In genomic region chr9:34403554-34404380, GRCh38 we compare ENCODE assay signal across 8 cellular contexts. TPM values are rescaled to one million over a fixed set of nuclear protein-coding genes. Genes with fewer than 3 reads are reported as not detected.
A peak's percentile ranks its signal among the peaks of the same experiment; 100 is the strongest.
DNase-seq lines count a peak whose midpoint lies in the region; ATAC-seq and TF ChIP-seq lines count a peak whose summit lies in the region.

No MANE protein-coding gene starts in this region.

- TF ChIP-seq CTCF in AG04450 (IDR thresholded peaks at IDR 0.05; ENCODE audit: low read depth, low read length) (peak; percentile 99), GM13976 (IDR thresholded peaks at IDR 0.05; ENCODE audit: borderline replicate concordance, control extremely low read depth, extremely low read depth, insufficient read depth, missing control alignments) (peak; percentile 94), lung (IDR thresholded peaks at IDR 0.05; ENCODE audit: control extremely low read depth, extremely low read depth) (peak; percentile 94)

- in situ Hi-C loops in GM13976 (cut with MboI; ENCODE audit: low sequenced_read_pairs, unreplicated experiment) = loop anchor here (10.0 kb wide), 1 partner anchor 201 kb away; no protein-coding TSS in a partner anchor

- H3K36me3 Mint-ChIP-seq in activated CD4-positive, alpha-beta T cell treated with anti-CD3 and anti-CD28 coated beads, Interleukin-2, amount 10 ng/mL, durations not matched to agents 24 days and 14 days (ENCODE audit: low read depth) = no peaks in the 10 kb centered on the region

- H3K36me3 ChIP-seq in effector memory CD4-positive, alpha-beta T cell (ENCODE audit: control insufficient read depth, insufficient read depth, low read length) = peaks cover 10% of the 10 kb centered on the region
- peaks cover 7 to 45% of the 10 kb centered on the region in 2 donors for H3K36me3 ChIP-seq in lung (ENCODE audit: control insufficient read depth in 2 of 2, insufficient read depth in 2 of 2, low read length in 2 of 2)

- intact Hi-C loops in activated CD4-positive, alpha-beta T cell treated with anti-CD3 and anti-CD28 coated beads, Interleukin-2, amount 10 ng/mL, durations not matched to agents 24 days and 14 days (cut with micrococcal nuclease) = loop anchor here (1.0 to 5.0 kb wide), 2 partner anchors 97 to 189 kb away; no protein-coding TSS in a partner anchor

- no peaks in the 10 kb centered on the region for H3K9me3 Mint-ChIP-seq in activated CD4-positive, alpha-beta T cell treated with anti-CD3 and anti-CD28 coated beads, Interleukin-2, amount 10 ng/mL, durations not matched to agents 24 days and 14 days

- CTCF ChIA-PET in AG04450 (lab: Charles Lee) = interaction anchor here (0.5 to 4.4 kb wide), 72 partner anchors 9 to 478 kb away, joined by 3 to 139 read pairs (median 7); partner anchors contain the start of genes ARID3C, CNTFR, DNAI1 and ENHO

- no peaks in the 10 kb centered on the region for H3K4me1 Mint-ChIP-seq in activated CD4-positive, alpha-beta T cell treated with anti-CD3 and anti-CD28 coated beads, Interleukin-2, amount 10 ng/mL, durations not matched to agents 24 days and 14 days

- no peak for ATAC-seq in lung (ENCODE audit: insufficient read depth, low FRiP score)
- ATAC-seq in GM18867 (IDR thresholded peaks at IDR 0.05; ENCODE audit: unreplicated experiment) = no peak

- H3K4me3 ChIP-seq in AG04450 (ENCODE audit: low read depth, low read length) (no peak overlapping the region), lung (no peak overlapping the region)
- no peak overlapping the region for H3K4me3 ChIP-seq in effector memory CD4-positive, alpha-beta T cell (ENCODE audit: insufficient read depth, low read depth, low read length, poor library complexity, severe bottlenecking)

- no peaks in the 10 kb centered on the region for H3K4me1 ChIP-seq in effector memory CD4-positive, alpha-beta T cell (ENCODE audit: control insufficient read depth, insufficient read depth, low read length, poor library complexity, severe bottlenecking)
- H3K4me1 ChIP-seq in lung (ENCODE audit: control insufficient read depth in 2 of 2, insufficient read depth in 2 of 2, low read length in 2 of 2) = no peaks in the 10 kb centered on the region

- DNase-seq in AG04450 (ENCODE audit: low read depth, low spot score) (peak; percentile 24), GM13976 (ENCODE audit: low spot score) (peak; percentile 59), NCI-H2196 treated with DMSO at 0.1 percent for 48 hours (lab: John Stamatoyannopoulos, UW; ENCODE audit: unreplicated experiment) (peak; percentile 60), lung (ENCODE audit: low spot score) (peak; percentile 75)
- peak; percentile 86 for DNase-seq in activated CD4-positive, alpha-beta T cell treated with anti-CD3 and anti-CD28 coated beads, Interleukin-2, amount 10 ng/mL, durations not matched to agents 24 days and 14 days
- peak; percentile 17 to 51 (median 19) for DNase-seq in effector memory CD4-positive, alpha-beta T cell
- peak in 5 of 6 experiments; percentile 12 to 56 (median 38) for DNase-seq in stimulated activated naive CD4-positive, alpha-beta T cell (lab: John Stamatoyannopoulos, UW)

- H3K9me3 ChIP-seq in AG04450 (ENCODE audit: control insufficient read depth, insufficient read depth, low read length) (no peaks in the 10 kb centered on the region), lung (ENCODE audit: control insufficient read depth in 2 of 2, insufficient read depth in 1 of 2, low read length in 1 of 2) (no peaks in the 10 kb centered on the region)
- H3K9me3 ChIP-seq in effector memory CD4-positive, alpha-beta T cell (ENCODE audit: control insufficient read depth, low read length) = no peaks in the 10 kb centered on the region

- H3K27ac Mint-ChIP-seq in activated CD4-positive, alpha-beta T cell treated with anti-CD3 and anti-CD28 coated beads, Interleukin-2, amount 10 ng/mL, durations not matched to agents 24 days and 14 days = no peak overlapping the region

- no peak overlapping the region for H3K27ac ChIP-seq in AG04450 (ENCODE audit: low read depth, low read length)
- no peak overlapping the region for H3K27ac ChIP-seq in effector memory CD4-positive, alpha-beta T cell (ENCODE audit: insufficient read depth, low read length, poor library complexity, severe bottlenecking)
- H3K27ac ChIP-seq in lung (ENCODE audit: low read depth in 1 of 2, low read length in 1 of 2) = no peak overlapping the region

- H3K27me3 Mint-ChIP-seq in activated CD4-positive, alpha-beta T cell treated with anti-CD3 and anti-CD28 coated beads, Interleukin-2, amount 10 ng/mL, durations not matched to agents 24 days and 14 days = no peaks in the 10 kb centered on the region

- no peak overlapping the region for H3K4me3 Mint-ChIP-seq in activated CD4-positive, alpha-beta T cell treated with anti-CD3 and anti-CD28 coated beads, Interleukin-2, amount 10 ng/mL, durations not matched to agents 24 days and 14 days

- POLR2A ChIA-PET in AG04450 (lab: Yijun Ruan, JAX) = interaction anchor here (1.1 kb wide), 2 partner anchors 24 to 98 kb away, joined by 3 to 5 read pairs; no protein-coding TSS in a partner anchor

- no peaks in the 10 kb centered on the region for H3K27me3 ChIP-seq in AG04450 (ENCODE audit: control insufficient read depth, insufficient read depth, low read length)
- H3K27me3 ChIP-seq in effector memory CD4-positive, alpha-beta T cell (replicated peaks; ENCODE audit: control insufficient read depth, insufficient read depth, low read length, poor library complexity, severe bottlenecking) = no peaks in the 10 kb centered on the region
- H3K27me3 ChIP-seq in lung (ENCODE audit: control insufficient read depth, insufficient read depth) = no peaks in the 10 kb centered on the region

RNA-seq across cellular contexts. Expression of gene MYORG, which starts 27.1 kb away (rescaled TPM):
- polyA plus RNA-seq in AG04450 (2011; rRNA removed) (0.19 and 0.22 TPM in 2 replicates), lung (1 to 10 TPM; 1.4 to 3.1 TPM)
- 0.18 and 0.39 TPM in 2 replicates for polyA minus RNA-seq in AG04450 (2011; rRNA and poly(A)+ RNA removed)
- total RNA-seq in activated CD4-positive, alpha-beta T cell treated with anti-CD3 and anti-CD28 coated beads, Interleukin-2, amount 10 ng/mL, durations not matched to agents 24 days and 14 days = 1.4 TPM in 2 replicates
- total RNA-seq in lung = 10 to 100 TPM in 1 of 2 donors, 1 to 10 TPM in 1; 6.6 to 12.2 TPM

RNA-seq across cellular contexts. Expression of gene FAM219A, which starts 54.6 kb away (rescaled TPM):
- 8.0 and 9.8 TPM in 2 replicates for polyA plus RNA-seq in AG04450 (2011; rRNA removed)
- polyA minus RNA-seq in AG04450 (2011; rRNA and poly(A)+ RNA removed) = 9.6 and 10.6 TPM in 2 replicates
- total RNA-seq in activated CD4-positive, alpha-beta T cell treated with anti-CD3 and anti-CD28 coated beads, Interleukin-2, amount 10 ng/mL, durations not matched to agents 24 days and 14 days = 13.6 and 16.3 TPM in 2 replicates
- 10 to 100 TPM in 1 of 2 donors, 1 to 10 TPM in 1; 8.5 to 28.3 TPM for total RNA-seq in lung
- 10 to 100 TPM; 10.3 to 16.4 TPM for polyA plus RNA-seq in lung

RNA-seq across cellular contexts. Expression of gene DNAI1, which starts 54.8 kb away (rescaled TPM):
- polyA plus RNA-seq in AG04450 (2011; rRNA removed) (not detected in 2 replicates), lung (1 to 10 TPM; 4.6 to 5.6 TPM)
- polyA minus RNA-seq in AG04450 (2011; rRNA and poly(A)+ RNA removed) = 0.22 TPM in 1 of 2 replicates, not detected in the other
- not detected in 2 replicates for total RNA-seq in activated CD4-positive, alpha-beta T cell treated with anti-CD3 and anti-CD28 coated beads, Interleukin-2, amount 10 ng/mL, durations not matched to agents 24 days and 14 days
- total RNA-seq in lung = 10 to 100 TPM; 12.8 to 26.2 TPM

Comparison
In these comparisons a context has a peak if more than half of its experiments do, and no peak if none do; other contexts are left out.
1. DNase-seq: peak in every context shown above with its lines; median percentile 86 in activated CD4-positive, alpha-beta T cell treated with anti-CD3 and anti-CD28 coated beads, Interleukin-2, amount 10 ng/mL, durations not matched to agents 24 days and 14 days; 75 in lung; 60 in NCI-H2196 treated with DMSO at 0.1 percent for 48 hours; 59 in GM13976; 38 in stimulated activated naive CD4-positive, alpha-beta T cell; 24 in AG04450; 19 in effector memory CD4-positive, alpha-beta T cell.
2. RNA of gene DNAI1, which starts 54.8 kb away (total RNA-seq): 12.8 to 26.2 TPM in lung; not detected in activated CD4-positive, alpha-beta T cell treated with anti-CD3 and anti-CD28 coated beads, Interleukin-2, amount 10 ng/mL, durations not matched to agents 24 days and 14 days; every median in the first group is over 10 times any median in the second.
3. Peak in every context shown above with its lines, with median percentiles within 50 percentile points of each other: CTCF ChIP-seq.